ENCODE assay signal across 15 cellular contexts in the genomic region with DNA sequence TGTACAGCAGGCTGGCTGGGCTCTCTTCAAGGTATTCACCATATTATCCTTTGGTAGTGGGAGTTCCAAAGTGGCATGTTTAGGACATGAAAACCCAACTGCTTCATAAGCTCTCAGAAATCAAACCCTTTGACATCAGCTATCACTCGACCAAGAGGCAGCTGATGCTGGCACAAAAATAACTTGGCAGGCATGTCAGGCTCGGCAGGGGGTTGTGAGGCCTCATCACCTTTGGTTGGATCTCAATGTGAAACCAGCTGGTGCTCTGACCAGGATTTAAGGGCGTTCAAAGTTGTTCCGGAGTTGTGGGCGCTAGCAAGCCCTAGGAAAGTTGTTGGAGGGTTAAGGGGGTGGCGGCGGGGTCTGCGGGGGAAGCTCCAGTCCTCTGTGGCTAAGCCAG.
"Had no signal": no experiment of that assay in that cellular context is flagged by ENCODE, and none has a peak within 500 bp of the region (broad histone marks: within the 10 kb centered on the region; RNA-seq: fewer than 3 reads in every experiment).

No MANE protein-coding gene starts in this region.

- DNase-seq: activated CD4-positive, alpha-beta memory T cell treated with anti-CD3 and anti-CD28 coated beads for 36 hours; activated CD4-positive, CD25-positive, alpha-beta regulatory T cell treated with anti-CD3 and anti-CD28 coated beads, Interleukin-2, amount 50 U/mL, for 72 hours; activated gamma-delta T cell; activated naive CD8-positive, alpha-beta T cell treated with anti-CD3 and anti-CD28 coated beads for 36 hours; activated T-cell treated with anti-CD3 and anti-CD28 coated beads, Interleukin-2, amount 50 U/mL, for 4 hours; brain microvascular endothelial cell; dorsolateral prefrontal cortex; glutamatergic neuron; tibial artery had no signal

- H3K4me3 Mint-ChIP-seq: activated CD4-positive, alpha-beta memory T cell treated with anti-CD3 and anti-CD28 coated beads for 36 hours; activated naive CD8-positive, alpha-beta T cell treated with anti-CD3 and anti-CD28 coated beads for 36 hours; activated T-cell treated with anti-CD3 and anti-CD28 coated beads, Interleukin-2, amount 50 U/mL, for 4 hours; memory B cell; stimulated activated effector memory CD8-positive, alpha-beta T cell treated with anti-CD3 and anti-CD28 coated beads, Interleukin-12 subunit alpha, Interleukin-12 subunit beta, amount 100 ng/mL, for 72 hours; T-helper 2 cell treated with Interferon-gamma antibody and Interleukin-4, amounts not matched to agents 5 μg/mL and 100 μg/mL, for 36 hours had no signal

- H3K9me3 ChIP-seq: tibial artery, vagina had no signal

- H3K27me3 ChIP-seq: brain microvascular endothelial cell, dorsolateral prefrontal cortex, tibial artery, vagina had no signal

- H3K9me3 Mint-ChIP-seq: activated CD4-positive, alpha-beta memory T cell treated with anti-CD3 and anti-CD28 coated beads for 36 hours; activated naive CD8-positive, alpha-beta T cell treated with anti-CD3 and anti-CD28 coated beads for 36 hours; activated T-cell treated with anti-CD3 and anti-CD28 coated beads, Interleukin-2, amount 50 U/mL, for 4 hours; memory B cell; stimulated activated effector memory CD8-positive, alpha-beta T cell treated with anti-CD3 and anti-CD28 coated beads, Interleukin-12 subunit alpha, Interleukin-12 subunit beta, amount 100 ng/mL, for 72 hours; T-helper 2 cell treated with Interferon-gamma antibody and Interleukin-4, amounts not matched to agents 5 μg/mL and 100 μg/mL, for 36 hours had no signal

- H3K27ac Mint-ChIP-seq: activated CD4-positive, alpha-beta memory T cell treated with anti-CD3 and anti-CD28 coated beads for 36 hours; activated naive CD8-positive, alpha-beta T cell treated with anti-CD3 and anti-CD28 coated beads for 36 hours; memory B cell; stimulated activated effector memory CD8-positive, alpha-beta T cell treated with anti-CD3 and anti-CD28 coated beads, Interleukin-12 subunit alpha, Interleukin-12 subunit beta, amount 100 ng/mL, for 72 hours; T-helper 2 cell treated with Interferon-gamma antibody and Interleukin-4, amounts not matched to agents 5 μg/mL and 100 μg/mL, for 36 hours had no signal

- H3K36me3 ChIP-seq: brain microvascular endothelial cell, tibial artery, vagina had no signal

- ATAC-seq: activated T-cell treated with anti-CD3 and anti-CD28 coated beads, Interleukin-2, amount 50 U/mL, for 4 hours; left lobe of liver; stimulated activated effector memory CD8-positive, alpha-beta T cell treated with anti-CD3 and anti-CD28 coated beads, Interleukin-12 subunit alpha, Interleukin-12 subunit beta, amount 100 ng/mL, for 72 hours had no signal

- H3K4me1 Mint-ChIP-seq: memory B cell; stimulated activated effector memory CD8-positive, alpha-beta T cell treated with anti-CD3 and anti-CD28 coated beads, Interleukin-12 subunit alpha, Interleukin-12 subunit beta, amount 100 ng/mL, for 72 hours had no signal

- H3K27ac ChIP-seq: brain microvascular endothelial cell, dorsolateral prefrontal cortex, skin epidermis, tibial artery, vagina had no signal

- H3K36me3 Mint-ChIP-seq: activated CD4-positive, alpha-beta memory T cell treated with anti-CD3 and anti-CD28 coated beads for 36 hours; activated naive CD8-positive, alpha-beta T cell treated with anti-CD3 and anti-CD28 coated beads for 36 hours; memory B cell; stimulated activated effector memory CD8-positive, alpha-beta T cell treated with anti-CD3 and anti-CD28 coated beads, Interleukin-12 subunit alpha, Interleukin-12 subunit beta, amount 100 ng/mL, for 72 hours had no signal

- H3K4me1 ChIP-seq: vagina had no signal

- H3K4me3 ChIP-seq: dorsolateral prefrontal cortex, skin epidermis, tibial artery, vagina had no signal
